ENCODE assay signal across 18 cellular contexts in genomic region chr3:158859362-158859761, GRCh38. TPM values are rescaled to one million over a fixed set of nuclear protein-coding genes. Genes with fewer than 3 reads are reported as not detected.
A peak's percentile ranks its signal among the peaks of the same experiment; 100 is the strongest.
DNase-seq lines count a peak whose midpoint lies in the region; ATAC-seq, FAIRE-seq and TF ChIP-seq lines count a peak whose summit lies in the region.
"Had no signal": no experiment of that assay in that cellular context is flagged by ENCODE, and none has a peak within 500 bp of the region (broad histone marks: within the 10 kb centered on the region; RNA-seq: fewer than 3 reads in every experiment).

No MANE protein-coding gene starts in this region.

- H3K4me3 ChIP-seq in GM12865 (ENCODE audit: low read depth, low read length) (no peak overlapping the region), MM.1S (ENCODE audit: low read length) (no peak overlapping the region; the same call in 1 of the 2 replicates), aorta (ENCODE audit: low read length in 2 of 2) (no peak overlapping the region)
- H3K4me3 ChIP-seq: A549 had no signal

- H3K79me2 ChIP-seq in MM.1S (ENCODE audit: low read length) = no peaks in the 10 kb centered on the region

- peak; percentile 71 for ATAC-seq in GM19324 (IDR thresholded peaks at IDR 0.05; ENCODE audit: low FRiP score, unreplicated experiment)
- ATAC-seq in aorta (ENCODE audit: low FRiP score) = peak; percentile 19
- ATAC-seq: A549 had no signal

- H4K20me1 ChIP-seq in MM.1S (ENCODE audit: insufficient read depth, low read length) = no peaks in the 10 kb centered on the region

- no peak overlapping the region for H3K9ac ChIP-seq in MM.1S (ENCODE audit: low read length)
- H3K9ac ChIP-seq: KMS-11 had no signal

- intact Hi-C loops in aorta (cut with DNase I) = no loop called here

- no peaks in the 10 kb centered on the region for H3K27me3 ChIP-seq in MM.1S (replicated peaks; ENCODE audit: insufficient read depth, low read length)
- no peaks in the 10 kb centered on the region for H3K27me3 ChIP-seq in aorta (ENCODE audit: control insufficient read depth in 1 of 2, insufficient read depth in 2 of 2, low read length in 1 of 2)

- TF ChIP-seq CTCF in GM12865 (IDR thresholded peaks at IDR 0.05; ENCODE audit: insufficient read depth, low read depth, low read length, missing control alignments) = no peak
- TF ChIP-seq CTCF in MM.1S (IDR thresholded peaks at IDR 0.05; ENCODE audit: low read length) = no peak
- no peak for TF ChIP-seq CTCF in D721Med (IDR thresholded peaks at IDR 0.05; ENCODE audit: insufficient read depth, missing control alignments)

- H2AFZ ChIP-seq in MM.1S (ENCODE audit: low read length) = peak overlapping the region; percentile 45

- peak overlapping the region; percentile 50; the same call in 1 of the 2 replicates for H3K27ac ChIP-seq in MM.1S (ENCODE audit: low read length)
- H3K27ac ChIP-seq in aorta (ENCODE audit: low read depth in 1 of 2, low read length in 2 of 2) = no peak overlapping the region
- H3K27ac ChIP-seq: 22Rv1, A549, C4-2B, KMS-11 had no signal

- H3K9me3 ChIP-seq in MM.1S (replicated peaks; ENCODE audit: insufficient read depth, low read length) (no peaks in the 10 kb centered on the region), aorta (ENCODE audit: control insufficient read depth, low read length) (peaks cover 7% of the 10 kb centered on the region)
- H3K9me3 ChIP-seq: Caco-2 had no signal

- DNase-seq in GM12865 (ENCODE audit: low read depth) (peak; percentile 42), MM.1S (peak; percentile 88), aorta (no peak), NCI-H345 treated with DMSO at 0.1 percent for 48 hours (lab: John Stamatoyannopoulos, UW; ENCODE audit: unreplicated experiment) (no peak), D721Med (ENCODE audit: insufficient read length, low spot score) (no peak)
- DNase-seq in activated naive CD4-positive, alpha-beta T cell (lab: John Stamatoyannopoulos, UW) = no peak
- DNase-seq: AML-193; Caco-2; CD4-positive, alpha-beta T cell; DMS79 treated with DMSO at 0.1 percent for 48 hours; GOT3; H9 had no signal

- WGBS in aorta, 2 donors = 84 to 87% methylated on average over 3 of the region's 3 CpGs

- H3K4me1 ChIP-seq in MM.1S (ENCODE audit: low read length) (peaks cover 65% of the 10 kb centered on the region), aorta (ENCODE audit: control insufficient read depth in 1 of 2, insufficient read depth in 2 of 2, low read length in 2 of 2) (no peaks in the 10 kb centered on the region)
- H3K4me1 ChIP-seq: A549, Caco-2 had no signal

- no peaks in the 10 kb centered on the region for H3K9me2 ChIP-seq in MM.1S (replicated peaks; ENCODE audit: insufficient read depth, low read length)

- peak overlapping the region; percentile 42 for H3K4me2 ChIP-seq in MM.1S (ENCODE audit: low read depth, low read length)
- H3K4me2 ChIP-seq: A549, KMS-11 had no signal

- H3F3A ChIP-seq in MM.1S (ENCODE audit: insufficient read depth, low read length) = peaks cover 36% of the 10 kb centered on the region

- no peak for FAIRE-seq in D721Med (lab: Jason Lieb, UNC)
- FAIRE-seq: A549, GM12892 had no signal

- H3K36me3 ChIP-seq in MM.1S (replicated peaks; ENCODE audit: insufficient read depth, low read length) (no peaks in the 10 kb centered on the region), aorta (ENCODE audit: control insufficient read depth in 1 of 2, insufficient read depth in 2 of 2, low read length in 1 of 2) (no peaks in the 10 kb centered on the region)

RNA-seq across cellular contexts. Expression of gene MFSD1, which starts 57.5 kb away (rescaled TPM):
- 10 to 100 TPM; 71.5 to 81.0 TPM for total RNA-seq in aorta
- polyA plus RNA-seq in aorta = 10 to 100 TPM; 44.9 to 63.5 TPM

Comparison
In these comparisons a context has a peak if more than half of its experiments do, and no peak if none do; other contexts are left out.
1. DNase-seq: peak in GM12865 (single experiment) and MM.1S (single experiment); none in aorta (0 of 2), activated naive CD4-positive, alpha-beta T cell (0 of 4), NCI-H345 treated with DMSO at 0.1 percent for 48 hours (single experiment) and D721Med (single experiment).